In the genomic region with DNA sequence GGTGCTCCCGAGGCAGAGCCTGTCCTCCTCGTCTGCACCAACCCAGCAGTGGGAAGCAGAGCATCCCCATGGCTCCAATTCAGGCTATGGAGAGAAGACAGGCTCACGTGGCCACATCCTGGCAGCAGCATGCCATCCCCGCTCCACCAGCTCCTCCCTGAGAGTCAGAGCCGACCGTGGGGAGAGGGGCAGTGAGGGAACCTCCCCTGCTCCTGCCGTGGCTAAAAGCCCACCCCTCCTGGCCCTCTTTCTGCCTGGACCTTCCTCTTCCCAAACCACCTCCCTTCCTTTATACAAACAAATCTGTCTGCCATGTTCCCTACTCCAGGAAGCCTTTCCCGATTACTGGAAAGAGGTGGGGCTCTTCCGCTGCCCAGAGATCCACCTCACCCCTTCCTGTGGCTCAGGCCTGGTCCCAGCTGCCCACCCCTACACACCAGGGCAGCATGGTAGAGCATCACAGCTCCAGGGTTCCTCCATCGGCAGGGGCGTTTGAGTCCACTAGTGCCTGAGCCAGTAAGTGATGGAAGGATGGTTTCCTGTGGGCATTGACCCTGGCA, we compare ENCODE assay signal across 26 cellular contexts. TPM values are rescaled to one million over a fixed set of nuclear protein-coding genes. Genes with fewer than 3 reads are reported as not detected.
DNase-seq lines count a peak whose midpoint lies in the region; ATAC-seq and TF ChIP-seq lines count a peak whose summit lies in the region.
"Had no signal": no experiment of that assay in that cellular context is flagged by ENCODE, and none has a peak within 500 bp of the region (broad histone marks: within the 10 kb centered on the region; RNA-seq: fewer than 3 reads in every experiment).

No MANE protein-coding gene starts in this region.

- H3K4me3 Mint-ChIP-seq in neural crest cell (no peak overlapping the region), nephron progenitor cell (no peak overlapping the region)
- H3K4me3 Mint-ChIP-seq: activated naive CD8-positive, alpha-beta T cell treated with anti-CD3 and anti-CD28 coated beads, Interleukin-2, amount 50 U/mL, for 24 hours; natural killer cell; WTC11 had no signal

- TF ChIP-seq POLR2A in gastroesophageal sphincter (IDR thresholded peaks at IDR 0.05), result no peak
- TF ChIP-seq POLR2A in thyroid gland (IDR thresholded peaks at IDR 0.05), result no peak

- H3K36me3 ChIP-seq in gastroesophageal sphincter, result no peaks in the 10 kb centered on the region
- H3K36me3 ChIP-seq in thyroid gland, result no peaks in the 10 kb centered on the region
- H3K36me3 ChIP-seq: BE2C, Peyer's patch, tibial nerve had no signal

- no peaks in the 10 kb centered on the region for H3K9me3 Mint-ChIP-seq in neural crest cell
- no peaks in the 10 kb centered on the region for H3K9me3 Mint-ChIP-seq in nephron progenitor cell
- H3K9me3 Mint-ChIP-seq: activated naive CD8-positive, alpha-beta T cell treated with anti-CD3 and anti-CD28 coated beads, Interleukin-2, amount 50 U/mL, for 24 hours; natural killer cell; WTC11 had no signal

- H3K4me1 Mint-ChIP-seq in neural crest cell, result no peaks in the 10 kb centered on the region
- H3K4me1 Mint-ChIP-seq in nephron progenitor cell, result peaks cover 27% of the 10 kb centered on the region
- H3K4me1 Mint-ChIP-seq: activated naive CD8-positive, alpha-beta T cell treated with anti-CD3 and anti-CD28 coated beads, Interleukin-2, amount 50 U/mL, for 24 hours; natural killer cell; WTC11 had no signal

- intact Hi-C loops in thyroid gland (cut with DNase I), result no loop called here

- ATAC-seq in gastroesophageal sphincter (peak; percentile 11), HG02571 (IDR thresholded peaks at IDR 0.05; ENCODE audit: unreplicated experiment) (no peak)
- ATAC-seq: activated naive CD8-positive, alpha-beta T cell treated with anti-CD3 and anti-CD28 coated beads, Interleukin-2, amount 50 U/mL, for 24 hours; left lobe of liver; natural killer cell; WTC11 had no signal

- H3K27me3 ChIP-seq in gastroesophageal sphincter, result no peaks in the 10 kb centered on the region
- no peaks in the 10 kb centered on the region for H3K27me3 ChIP-seq in thyroid gland
- H3K27me3 ChIP-seq: BE2C, hepatocyte, Peyer's patch, tibial nerve had no signal

- no peak for DNase-seq in neural crest cell (ENCODE audit: low read depth, low spot score)
- DNase-seq in thyroid gland, result no peak
- DNase-seq in GOT3 (lab: John Stamatoyannopoulos, UW), result no peak
- no peak for DNase-seq in stimulated activated CD4-positive, alpha-beta T cell treated with anti-CD3 and anti-CD28 coated beads, Interleukin-2, amount 100 ng/mL, for 24 hours
- no peak for DNase-seq in nephron progenitor cell
- DNase-seq: ACHN; activated CD4-positive, alpha-beta T cell treated with anti-CD3 and anti-CD28 coated beads, Interleukin-2, amount 50 U/mL, for 1 hour; activated naive CD8-positive, alpha-beta T cell treated with anti-CD3 and anti-CD28 coated beads, Interleukin-2, amount 50 U/mL, for 24 hours; activated T-cell treated with anti-CD3 and anti-CD28 coated beads, Interleukin-2, amount 50 U/mL, for 48 hours; BE2C; foreskin fibroblast; KG1; MM.1S; natural killer cell; NCI-H2029 treated with DMSO at 0.1 percent for 48 hours; NCI-H226; Peyer's patch; retina; stimulated activated naive CD4-positive, alpha-beta T cell had no signal

- H3K9me3 ChIP-seq in gastroesophageal sphincter, result no peaks in the 10 kb centered on the region
- H3K9me3 ChIP-seq in thyroid gland, result no peaks in the 10 kb centered on the region
- H3K9me3 ChIP-seq: BE2C, Peyer's patch, tibial nerve had no signal

- H3K36me3 Mint-ChIP-seq in neural crest cell (ENCODE audit: low read depth) (no peaks in the 10 kb centered on the region), nephron progenitor cell (ENCODE audit: low read depth) (no peaks in the 10 kb centered on the region)
- H3K36me3 Mint-ChIP-seq: natural killer cell, WTC11 had no signal

- H3K4me1 ChIP-seq in gastroesophageal sphincter (peaks cover 0 to 92% (median 22%) of the 10 kb centered on the region in 3 donors), thyroid gland (peaks cover 13 to 24% of the 10 kb centered on the region in 2 donors)
- H3K4me1 ChIP-seq: BE2C had no signal

- no peak for TF ChIP-seq EP300 in gastroesophageal sphincter (IDR thresholded peaks at IDR 0.05)

- H3K27ac ChIP-seq in adipose tissue (ENCODE audit: low read depth, low read length) (peak overlapping the region; percentile 23), gastroesophageal sphincter (peak overlapping the region in 3 of 4 donors; percentile 63 to 73 (median 68)), thyroid gland (peak overlapping the region in 2 of 3 donors; percentile 27 to 44)
- H3K27ac ChIP-seq: hepatocyte, Peyer's patch had no signal

- H3K27ac Mint-ChIP-seq in neural crest cell (ENCODE audit: unreplicated experiment) (peak overlapping the region; percentile 64), nephron progenitor cell (no peak overlapping the region)
- H3K27ac Mint-ChIP-seq: activated naive CD8-positive, alpha-beta T cell treated with anti-CD3 and anti-CD28 coated beads, Interleukin-2, amount 50 U/mL, for 24 hours; natural killer cell; WTC11 had no signal

- H3K4me3 ChIP-seq in gastroesophageal sphincter (no peak overlapping the region), thyroid gland (replicated peaks in 1 of 3) (no peak overlapping the region)
- H3K4me3 ChIP-seq: hepatocyte, Peyer's patch, tibial nerve had no signal

- WGBS in adipose tissue, 3 donors, result 75 to 87% (median 77%) methylated on average over 11 of the region's 11 CpGs
- 83% methylated on average over 4 of the region's 11 CpGs; no CpG with 5 or more reads in 1 of the 2 donors for WGBS in gastroesophageal sphincter (ENCODE audit: low coverage in 1 of 2), 2 donors
- 78 to 84% methylated on average over 8 to 10 of the region's 11 CpGs for WGBS in thyroid gland, 2 donors

- no peaks in the 10 kb centered on the region for H3K27me3 Mint-ChIP-seq in neural crest cell (ENCODE audit: low read depth)
- no peaks in the 10 kb centered on the region for H3K27me3 Mint-ChIP-seq in nephron progenitor cell (ENCODE audit: low read depth, poor library complexity)
- H3K27me3 Mint-ChIP-seq: activated naive CD8-positive, alpha-beta T cell treated with anti-CD3 and anti-CD28 coated beads, Interleukin-2, amount 50 U/mL, for 24 hours had no signal

- TF ChIP-seq CTCF in gastroesophageal sphincter (IDR thresholded peaks at IDR 0.05), result no peak
- no peak for TF ChIP-seq CTCF in neural crest cell (conservative IDR thresholded peaks at IDR 0.05)
- no peak for TF ChIP-seq CTCF in thyroid gland (IDR thresholded peaks at IDR 0.05)
- TF ChIP-seq CTCF in nephron progenitor cell (IDR thresholded peaks at IDR 0.05), result no peak

RNA-seq across cellular contexts. Expression of a gene that starts 10.8 kb away (rescaled TPM):
- 100 to 1,000 TPM; 125 to 256 (median 173) TPM for polyA plus RNA-seq in adipose tissue
- total RNA-seq in gastroesophageal sphincter (100 to 1,000 TPM; 439 to 589 (median 503) TPM), neural crest cell (0.48 and 1.4 TPM in 2 replicates), thyroid gland (100 to 1,000 TPM in 2 of 4 donors, 10 to 100 TPM in 2; 48.7 to 231 (median 134) TPM)

Comparison
In these comparisons a context has a peak if more than half of its experiments do, and no peak if none do; other contexts are left out.
1. RNA of a gene that starts 10.8 kb away (total RNA-seq): 439 to 589 TPM in gastroesophageal sphincter and 48.7 to 231 TPM in thyroid gland; 0.48 to 1.4 TPM in neural crest cell; every median in the first group is over 10 times any median in the second.
2. Peak in every context shown above with its lines, with median percentiles within 50 percentile points of each other: H3K27ac ChIP-seq.